29 cellular contexts compared by ENCODE assay signal in genomic region chr3:175187586-175187985, GRCh38.
A peak's percentile ranks its signal among the peaks of the same experiment; 100 is the strongest.
DNase-seq lines count a peak whose midpoint lies in the region; ATAC-seq and TF ChIP-seq lines count a peak whose summit lies in the region.
"Had no signal": no experiment of that assay in that cellular context is flagged by ENCODE, and none has a peak within 500 bp of the region (broad histone marks: within the 10 kb centered on the region; RNA-seq: fewer than 3 reads in every experiment).

No MANE protein-coding gene starts in this region.

- no peak overlapping the region for H3K4me3 Mint-ChIP-seq in activated CD8-positive, alpha-beta T cell treated with anti-CD3 and anti-CD28 coated beads, Interleukin-2, amount 10 ng/mL, durations not matched to agents 7 days and 5 days
- H3K4me3 Mint-ChIP-seq: activated naive CD4-positive, alpha-beta T cell treated with anti-CD3 and anti-CD28 coated beads for 36 hours; natural killer cell; stimulated activated memory B cell treated with anti-CD40 and anti-IgM and Interleukin-4, amounts not matched to agents 10 μg/mL and 1 μg/mL and 100 μg/mL, for 72 hours had no signal

- H3K4me3 ChIP-seq in AG10803 (ENCODE audit: low read length) (no peak overlapping the region), suprapubic skin (no peak overlapping the region)
- H3K4me3 ChIP-seq: A549, heart right ventricle, ovary, smooth muscle cell, vagina had no signal

- TF ChIP-seq EP300 in suprapubic skin (IDR thresholded peaks at IDR 0.05), result no peak

- no peak for TF ChIP-seq CTCF in AG10803 (conservative IDR thresholded peaks at IDR 0.05; ENCODE audit: low read length)
- TF ChIP-seq CTCF in suprapubic skin (IDR thresholded peaks at IDR 0.05), result no peak

- no peak overlapping the region for H3K27ac ChIP-seq in suprapubic skin
- H3K27ac ChIP-seq: A549, foreskin keratinocyte, heart right ventricle, HL-60, ovary, vagina had no signal

- no peaks in the 10 kb centered on the region for H3K4me1 Mint-ChIP-seq in activated CD8-positive, alpha-beta T cell treated with anti-CD3 and anti-CD28 coated beads, Interleukin-2, amount 10 ng/mL, durations not matched to agents 7 days and 5 days (ENCODE audit: low read depth)
- H3K4me1 Mint-ChIP-seq: natural killer cell; stimulated activated memory B cell treated with anti-CD40 and anti-IgM and Interleukin-4, amounts not matched to agents 10 μg/mL and 1 μg/mL and 100 μg/mL, for 72 hours had no signal

- TF ChIP-seq POLR2A in suprapubic skin (IDR thresholded peaks at IDR 0.05), result no peak

- no peaks in the 10 kb centered on the region for H3K27me3 ChIP-seq in suprapubic skin
- H3K27me3 ChIP-seq: BE2C, foreskin keratinocyte, heart right ventricle, ovary, vagina had no signal

- 90% methylated on average over 2 of the region's 2 CpGs for WGBS in suprapubic skin

- H3K4me1 ChIP-seq in suprapubic skin, result no peaks in the 10 kb centered on the region
- H3K4me1 ChIP-seq: A549, heart right ventricle, vagina had no signal

- H3K27ac Mint-ChIP-seq in activated CD8-positive, alpha-beta T cell treated with anti-CD3 and anti-CD28 coated beads, Interleukin-2, amount 10 ng/mL, durations not matched to agents 7 days and 5 days, result no peak overlapping the region
- H3K27ac Mint-ChIP-seq: activated naive CD4-positive, alpha-beta T cell treated with anti-CD3 and anti-CD28 coated beads for 36 hours; natural killer cell; stimulated activated memory B cell treated with anti-CD40 and anti-IgM and Interleukin-4, amounts not matched to agents 10 μg/mL and 1 μg/mL and 100 μg/mL, for 72 hours had no signal

- no peaks in the 10 kb centered on the region for H3K9me3 Mint-ChIP-seq in activated CD8-positive, alpha-beta T cell treated with anti-CD3 and anti-CD28 coated beads, Interleukin-2, amount 10 ng/mL, durations not matched to agents 7 days and 5 days (ENCODE audit: insufficient read depth)

- POLR2A ChIA-PET in activated CD8-positive, alpha-beta T cell treated with anti-CD3 and anti-CD28 coated beads, Interleukin-2, amount 10 ng/mL, durations not matched to agents 7 days and 5 days (lab: Charles Lee), result no interaction called here

- no peaks in the 10 kb centered on the region for H3K27me3 Mint-ChIP-seq in activated CD8-positive, alpha-beta T cell treated with anti-CD3 and anti-CD28 coated beads, Interleukin-2, amount 10 ng/mL, durations not matched to agents 7 days and 5 days (ENCODE audit: low read depth)
- H3K27me3 Mint-ChIP-seq: stimulated activated memory B cell treated with anti-CD40 and anti-IgM and Interleukin-4, amounts not matched to agents 10 μg/mL and 1 μg/mL and 100 μg/mL, for 72 hours had no signal

- ATAC-seq in activated CD8-positive, alpha-beta T cell treated with anti-CD3 and anti-CD28 coated beads, Interleukin-2, amount 10 ng/mL, durations not matched to agents 7 days and 5 days, result no peak
- no peak for ATAC-seq in GM18861 (IDR thresholded peaks at IDR 0.05; ENCODE audit: unreplicated experiment)
- ATAC-seq: A549; foreskin keratinocyte; HCT116; natural killer cell; stimulated activated memory B cell treated with anti-CD40 and anti-IgM and Interleukin-4, amounts not matched to agents 10 μg/mL and 1 μg/mL and 100 μg/mL, for 72 hours had no signal

- H3K36me3 Mint-ChIP-seq in activated CD8-positive, alpha-beta T cell treated with anti-CD3 and anti-CD28 coated beads, Interleukin-2, amount 10 ng/mL, durations not matched to agents 7 days and 5 days (ENCODE audit: low read depth), result no peaks in the 10 kb centered on the region
- H3K36me3 Mint-ChIP-seq: natural killer cell; stimulated activated memory B cell treated with anti-CD40 and anti-IgM and Interleukin-4, amounts not matched to agents 10 μg/mL and 1 μg/mL and 100 μg/mL, for 72 hours had no signal

- no peaks in the 10 kb centered on the region for H3K9me3 ChIP-seq in suprapubic skin
- H3K9me3 ChIP-seq: A549, BE2C, ovary, vagina had no signal

- CTCF ChIA-PET in activated CD8-positive, alpha-beta T cell treated with anti-CD3 and anti-CD28 coated beads, Interleukin-2, amount 10 ng/mL, durations not matched to agents 7 days and 5 days (lab: Charles Lee), result no interaction called here

- no peaks in the 10 kb centered on the region for H3K36me3 ChIP-seq in suprapubic skin
- H3K36me3 ChIP-seq: BE2C, heart right ventricle, ovary, vagina had no signal

- DNase-seq in AG10803 (ENCODE audit: low read depth), result peak; percentile 29
- DNase-seq in GM04503 (ENCODE audit: low read depth), result peak; percentile 9
- DNase-seq in NCI-H187 (lab: John Stamatoyannopoulos, UW), result peak; percentile 56 to 72
- DNase-seq in NCI-H510A (lab: John Stamatoyannopoulos, UW), result peak; percentile 45
- no peak for DNase-seq in activated CD8-positive, alpha-beta T cell treated with anti-CD3 and anti-CD28 coated beads, Interleukin-2, amount 10 ng/mL, durations not matched to agents 7 days and 5 days
- DNase-seq in suprapubic skin (ENCODE audit: low spot score in 2 of 2), result no peak
- DNase-seq in hypothalamus (lab: John Stamatoyannopoulos, UW), result no peak
- DNase-seq: activated CD4-positive, alpha-beta T cell treated with anti-CD3 and anti-CD28 coated beads for 48 hours; activated naive CD4-positive, alpha-beta T cell treated with anti-CD3 and anti-CD28 coated beads for 36 hours; amniotic stem cell; BE2C; DND-41; effector CD8-positive, alpha-beta T cell; erythroblast; foreskin keratinocyte; heart right ventricle; left cardiac atrium; natural killer cell; NCI-H524; ovary; stimulated activated CD4-positive, alpha-beta T cell treated with anti-CD3 and anti-CD28 coated beads, Interleukin-2, amount 100 ng/mL, for 48 hours; T-helper 2 cell had no signal

Comparison
In these comparisons a context has a peak if more than half of its experiments do, and no peak if none do; other contexts are left out.
1. DNase-seq: peak in AG10803 (single experiment), GM04503 (single experiment), NCI-H187 (2 of 2) and NCI-H510A (single experiment); none in activated CD8-positive, alpha-beta T cell treated with anti-CD3 and anti-CD28 coated beads, Interleukin-2, amount 10 ng/mL, durations not matched to agents 7 days and 5 days (single experiment), suprapubic skin (0 of 2) and hypothalamus (0 of 51).